Comparison of ENCODE assay signal across 12 cellular contexts in the genomic region with DNA sequence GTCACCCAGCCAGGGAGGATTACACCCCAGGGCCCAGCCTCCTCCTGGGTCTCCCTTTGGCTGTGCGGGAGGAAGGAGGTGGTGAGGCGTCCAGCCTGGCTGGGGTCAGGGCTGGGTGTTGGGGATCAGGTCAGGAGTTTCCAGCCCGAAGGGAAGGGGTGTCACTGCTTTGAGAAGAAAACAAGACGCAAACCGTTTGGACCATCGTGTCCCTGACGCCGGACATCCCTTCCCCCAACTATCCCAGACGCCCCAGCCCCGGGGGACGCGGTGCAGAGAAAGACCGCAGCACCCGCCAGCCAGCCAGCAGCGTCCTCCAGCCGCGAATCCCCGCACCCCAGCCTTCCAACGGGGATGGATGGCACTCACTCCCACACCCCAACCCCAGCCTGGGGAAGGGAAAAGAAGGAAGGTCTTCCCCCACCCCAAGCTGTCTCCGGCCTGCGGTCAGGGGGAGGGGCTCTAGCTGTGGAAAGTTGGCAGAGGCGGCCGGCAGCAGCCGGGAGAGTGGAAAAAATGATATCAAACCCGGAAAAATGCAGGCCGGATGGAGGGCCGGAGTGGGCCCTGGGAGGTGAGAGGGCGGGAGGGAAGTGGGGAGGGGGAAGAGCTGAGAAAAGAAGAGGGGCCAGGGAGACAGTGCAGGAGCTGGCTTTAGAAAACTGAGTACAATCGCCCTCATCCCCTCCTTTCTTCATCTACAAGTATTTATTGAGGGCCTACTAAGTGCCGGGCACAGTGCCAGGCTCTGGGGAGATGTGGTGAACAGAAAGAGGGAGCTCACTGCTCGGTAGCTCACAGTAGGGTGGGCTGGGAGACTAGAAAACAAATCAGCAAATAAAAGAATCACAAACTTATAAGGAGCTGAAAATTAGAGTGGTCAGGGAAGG. TPM values are rescaled to one million over a fixed set of nuclear protein-coding genes. Genes with fewer than 3 reads are reported as not detected.
DNase-seq lines count a peak whose midpoint lies in the region; ATAC-seq, FAIRE-seq and TF ChIP-seq lines count a peak whose summit lies in the region.
"Had no signal": no experiment of that assay in that cellular context is flagged by ENCODE, and none has a peak within 500 bp of the region (broad histone marks: within the 10 kb centered on the region; RNA-seq: fewer than 3 reads in every experiment).

No MANE protein-coding gene starts in this region.

- H3K36me3 ChIP-seq in K562 (ENCODE audit: control insufficient read depth, insufficient read depth, low read length), result no peaks in the 10 kb centered on the region
- H3K36me3 ChIP-seq in iPS-20b (ENCODE audit: insufficient read depth, low read depth, low read length), result no peaks in the 10 kb centered on the region

- H3K79me2 ChIP-seq in K562 (ENCODE audit: control insufficient read depth, insufficient read depth, low read length), result no peaks in the 10 kb centered on the region

- H3K9me3 Mint-ChIP-seq in stimulated activated naive B cell treated with anti-CD40 and anti-IgM and Interleukin-4, amounts not matched to agents 10 μg/mL and 1 μg/mL and 100 μg/mL, for 72 hours, result peaks cover 0 to 1% of the 10 kb centered on the region in 2 donors

- H3K4me1 ChIP-seq in K562 (replicated peaks in 1 of 2; ENCODE audit: control insufficient read depth in 2 of 2, insufficient read depth in 2 of 2, low read length in 2 of 2), result peaks cover 11 to 14% of the 10 kb centered on the region in 2 experiments; a peak in 3 of 5 replicates
- no peaks in the 10 kb centered on the region for H3K4me1 ChIP-seq in iPS-20b (ENCODE audit: insufficient read depth, low read length)

- peak; percentile 54 for ATAC-seq in K562
- peak in 1 of 2 donors; percentile 18 for ATAC-seq in stimulated activated naive B cell treated with anti-CD40 and anti-IgM and Interleukin-4, amounts not matched to agents 10 μg/mL and 1 μg/mL and 100 μg/mL, for 72 hours (replicated peaks)
- no peak for ATAC-seq in HG03108 (IDR thresholded peaks at IDR 0.05; ENCODE audit: unreplicated experiment)
- ATAC-seq in GM21825 (IDR thresholded peaks at IDR 0.05; ENCODE audit: unreplicated experiment), result no peak

- H3K9me3 ChIP-seq in K562 (replicated peaks; ENCODE audit: control insufficient read depth, insufficient read depth, low read depth, low read length) (no peaks in the 10 kb centered on the region; the same call in 1 of the 2 replicates), iPS-20b (ENCODE audit: insufficient read depth, low read depth, low read length) (no peaks in the 10 kb centered on the region)

- H3K4me2 ChIP-seq in K562 (ENCODE audit: insufficient read depth, low read length), result peak overlapping the region; percentile 27

- no TSS peak for BruUV-seq in K562 (replicated peaks; lab: Mats Ljungman, UMichigan)

- H3K27ac ChIP-seq in HL-60 (replicated peaks) (no peak overlapping the region), K562 (ENCODE audit: extremely low read depth, low read depth, low read length) (no peak overlapping the region), iPS-20b (ENCODE audit: low read length) (no peak overlapping the region)

- TF ChIP-seq CTCF in HL-60 (IDR thresholded peaks at IDR 0.05; ENCODE audit: insufficient read depth, low read length), result no peak
- TF ChIP-seq CTCF in K562 (IDR thresholded peaks at IDR 0.05 in 2 of 3, conservative IDR thresholded peaks at IDR 0.05 in 1 of 3; ENCODE audit: insufficient read depth in 2 of 3, low read depth in 1 of 3, low read length in 3 of 3), result no peak

- H3K27ac Mint-ChIP-seq in stimulated activated naive B cell treated with anti-CD40 and anti-IgM and Interleukin-4, amounts not matched to agents 10 μg/mL and 1 μg/mL and 100 μg/mL, for 72 hours, result peak overlapping the region; percentile 15

- intact Hi-C loops in K562 (cut with micrococcal nuclease), result no loop called here

- H3K27me3 ChIP-seq in HL-60 (ENCODE audit: insufficient read depth, poor library complexity, severe bottlenecking), result no peaks in the 10 kb centered on the region
- peaks cover 4 to 20% of the 10 kb centered on the region in 2 experiments; a peak in 4 of 5 replicates for H3K27me3 ChIP-seq in K562 (ENCODE audit: control insufficient read depth in 2 of 2, insufficient read depth in 2 of 2, low read length in 2 of 2)
- H3K27me3 ChIP-seq in iPS-20b (ENCODE audit: insufficient read depth, low read length), result peaks cover 26% of the 10 kb centered on the region

- no peaks in the 10 kb centered on the region for H3K9me1 ChIP-seq in K562 (ENCODE audit: control insufficient read depth, insufficient read depth, low read length)

- CTCF ChIA-PET in K562 (lab: Yijun Ruan, JAX; ENCODE audit: low intra/inter-chr PET ratio), result no interaction called here

- no peak for TF ChIP-seq POLR2A in K562 (conservative IDR thresholded peaks at IDR 0.05)

- H3K9ac ChIP-seq in K562 (ENCODE audit: insufficient read depth in 1 of 2, low read depth in 2 of 2, low read length in 2 of 2) (peak overlapping the region in 1 of 2 experiments; percentile 77; a peak in 2 of 4 replicates), iPS-20b (ENCODE audit: low read depth, low read length) (peak overlapping the region; percentile 49; the same call in 1 of the 2 replicates)

- no peak for TF ChIP-seq EP300 in K562 (IDR thresholded peaks at IDR 0.05; ENCODE audit: low read length)

- peak; percentile 33 to 38 for DNase-seq in HL-60 (ENCODE audit: low read depth in 1 of 2, low spot score in 1 of 2)
- DNase-seq in K562 (ENCODE audit: extremely low read depth in 1 of 4, low spot score in 3 of 4), result peak; percentile 29 to 43 (median 36)
- DNase-seq in stimulated activated naive B cell treated with anti-CD40 and anti-IgM and Interleukin-4, amounts not matched to agents 10 μg/mL and 1 μg/mL and 100 μg/mL, for 72 hours, result no peak
- no peak for DNase-seq in cerebellar nuclear complex (lab: John Stamatoyannopoulos, UW)
- no peak for DNase-seq in NCI-H510A (lab: John Stamatoyannopoulos, UW)
- DNase-seq: NCI-H2029 had no signal

- in situ Hi-C loops in K562 (cut with MboI), result no loop called here

- no peaks in the 10 kb centered on the region for H4K20me1 ChIP-seq in K562 (replicated peaks; ENCODE audit: control insufficient read depth, insufficient read depth, low read length)

- H3K36me3 Mint-ChIP-seq in stimulated activated naive B cell treated with anti-CD40 and anti-IgM and Interleukin-4, amounts not matched to agents 10 μg/mL and 1 μg/mL and 100 μg/mL, for 72 hours, result peaks cover 0 to 6% of the 10 kb centered on the region in 2 donors

- H2AFZ ChIP-seq in K562 (ENCODE audit: low read depth, low read length), result peak overlapping the region; percentile 45; the same call in 1 of the 2 replicates

- no peak overlapping the region for H3K4me3 ChIP-seq in HL-60 (replicated peaks; ENCODE audit: insufficient read depth, low read length)
- H3K4me3 ChIP-seq in K562, result no peak overlapping the region
- peak overlapping the region; percentile 64; the same call in 1 of the 2 replicates for H3K4me3 ChIP-seq in iPS-20b (ENCODE audit: low read length)

- no peak for TF ChIP-seq RAD21 in K562 (CRISPR knock-in tag; conservative IDR thresholded peaks at IDR 0.05 in 1 of 2, IDR thresholded peaks at IDR 0.05 in 1 of 2)

- peaks cover 2 to 11% of the 10 kb centered on the region in 2 donors for H3K4me1 Mint-ChIP-seq in stimulated activated naive B cell treated with anti-CD40 and anti-IgM and Interleukin-4, amounts not matched to agents 10 μg/mL and 1 μg/mL and 100 μg/mL, for 72 hours

- POLR2A ChIA-PET in K562 (lab: Yijun Ruan, JAX), result interaction anchor here (0.7 to 1.9 kb wide), 5 partner anchors 9 to 222 kb away, joined by 3 to 5 read pairs (median 4); a partner anchor contains a TSS

- H3K27me3 Mint-ChIP-seq in stimulated activated naive B cell treated with anti-CD40 and anti-IgM and Interleukin-4, amounts not matched to agents 10 μg/mL and 1 μg/mL and 100 μg/mL, for 72 hours, result peaks cover 45 to 61% of the 10 kb centered on the region in 2 donors

- H3K4me3 Mint-ChIP-seq in stimulated activated naive B cell treated with anti-CD40 and anti-IgM and Interleukin-4, amounts not matched to agents 10 μg/mL and 1 μg/mL and 100 μg/mL, for 72 hours, result peak overlapping the region in 1 of 2 donors; percentile 26

- 4% methylated on average over 23 of the region's 31 CpGs for WGBS in K562 (ENCODE audit: insufficient coverage, low coverage, missing lambda C conversion rate)

- no peak for FAIRE-seq in K562 (lab: Jason Lieb, UNC)
- FAIRE-seq: TTC549 had no signal

RNA-seq across cellular contexts. Expression of a gene that starts 10.6 kb away (rescaled TPM):
- total RNA-seq in K562 (2011; cell fraction: chromatin; rRNA removed; ENCODE audit: low replicate concordance), result not detected in 2 replicates
- total RNA-seq in K562 (2011; cell fraction: nucleolus; rRNA removed), result not detected in 2 replicates
- not detected in 2 replicates for total RNA-seq in K562 (2011; cell fraction: nucleoplasm; rRNA removed)
- not detected in 2 replicates for total RNA-seq in K562 (2014; rRNA removed)
- total RNA-seq in K562 (2014; rRNA removed; fragmentation: Illumina TruSeq; extraction: Trizol), result not detected in 2 replicates
- not detected in 2 replicates for total RNA-seq in K562 (2015; rRNA removed; fragmentation: Illumina TruSeq; extraction: Trizol)
- total RNA-seq in K562 (2021), result not detected in 2 replicates
- not detected in 2 replicates for polyA plus RNA-seq in K562 (2011; rRNA removed)
- not detected in 2 replicates for polyA plus RNA-seq in K562 (2011; cell fraction: cytosol; rRNA removed)
- not detected in 2 replicates for polyA plus RNA-seq in K562 (2011; cell fraction: nucleus; rRNA removed)
- polyA plus RNA-seq in K562 (2012), result not detected in 2 replicates
- not detected in 2 replicates for polyA plus RNA-seq in K562 (2014; fragmentation: Illumina TruSeq; extraction: Trizol)
- polyA plus RNA-seq in K562 (2014; fragmentation: Nextera tagmentation; extraction: Ambion mirVana), result not detected
- not detected in 2 replicates for polyA plus RNA-seq in K562 (2014; rRNA removed)
- polyA minus RNA-seq in K562 (2011; rRNA and poly(A)+ RNA removed), result not detected in 2 replicates
- not detected in 2 replicates for polyA minus RNA-seq in K562 (2011; cell fraction: cytosol; rRNA and poly(A)+ RNA removed)
- polyA minus RNA-seq in K562 (2011; cell fraction: nucleus; rRNA and poly(A)+ RNA removed), result not detected in 2 replicates
- total RNA-seq: cerebellum had no signal

RNA-seq across cellular contexts. Expression of a gene that starts 10.8 kb away (rescaled TPM):
- not detected in 2 replicates for total RNA-seq in K562 (2011; cell fraction: chromatin; rRNA removed; ENCODE audit: low replicate concordance)
- total RNA-seq in K562 (2011; cell fraction: nucleolus; rRNA removed), result not detected in 2 replicates
- total RNA-seq in K562 (2011; cell fraction: nucleoplasm; rRNA removed), result not detected in 2 replicates
- total RNA-seq in K562 (2014; rRNA removed), result not detected in 2 replicates
- not detected in 2 replicates for total RNA-seq in K562 (2014; rRNA removed; fragmentation: Illumina TruSeq; extraction: Trizol)
- total RNA-seq in K562 (2015; rRNA removed; fragmentation: Illumina TruSeq; extraction: Trizol), result not detected in 2 replicates
- total RNA-seq in K562 (2021), result not detected in 2 replicates
- polyA plus RNA-seq in K562 (2011; rRNA removed), result not detected in 2 replicates
- polyA plus RNA-seq in K562 (2011; cell fraction: cytosol; rRNA removed), result not detected in 2 replicates
- not detected in 2 replicates for polyA plus RNA-seq in K562 (2011; cell fraction: nucleus; rRNA removed)
- not detected in 2 replicates for polyA plus RNA-seq in K562 (2012)
- polyA plus RNA-seq in K562 (2014; fragmentation: Illumina TruSeq; extraction: Trizol), result not detected in 2 replicates
- not detected for polyA plus RNA-seq in K562 (2014; fragmentation: Nextera tagmentation; extraction: Ambion mirVana)
- not detected in 2 replicates for polyA plus RNA-seq in K562 (2014; rRNA removed)
- polyA minus RNA-seq in K562 (2011; rRNA and poly(A)+ RNA removed), result not detected in 2 replicates
- not detected in 2 replicates for polyA minus RNA-seq in K562 (2011; cell fraction: cytosol; rRNA and poly(A)+ RNA removed)
- polyA minus RNA-seq in K562 (2011; cell fraction: nucleus; rRNA and poly(A)+ RNA removed), result not detected in 2 replicates
- total RNA-seq: cerebellum had no signal

RNA-seq across cellular contexts. Expression of a gene that starts 28.5 kb away (rescaled TPM):
- 232 and 437 TPM in 2 replicates for total RNA-seq in K562 (2011; cell fraction: chromatin; rRNA removed; ENCODE audit: low replicate concordance)
- 349 and 425 TPM in 2 replicates for total RNA-seq in K562 (2011; cell fraction: nucleolus; rRNA removed)
- 318 and 321 TPM in 2 replicates for total RNA-seq in K562 (2011; cell fraction: nucleoplasm; rRNA removed)
- total RNA-seq in K562 (2014; rRNA removed) (42.0 and 64.1 TPM in 2 replicates), K562 (2014; rRNA removed; fragmentation: Illumina TruSeq; extraction: Trizol) (61.7 and 62.1 TPM in 2 replicates), K562 (2015; rRNA removed; fragmentation: Illumina TruSeq; extraction: Trizol) (74.5 and 74.8 TPM in 2 replicates), K562 (2021) (136 and 146 TPM in 2 replicates)
- polyA plus RNA-seq in K562 (2011; rRNA removed) (112 and 125 TPM in 2 replicates), K562 (2014; fragmentation: Illumina TruSeq; extraction: Trizol) (98.4 and 102 TPM in 2 replicates), K562 (2014; fragmentation: Nextera tagmentation; extraction: Ambion mirVana) (10 to 100 TPM in 1 of 2 experiments, 1 to 10 TPM in 1; 7.7 to 17.9 TPM), K562 (2014; rRNA removed) (99.6 and 111 TPM in 2 replicates)
- 90.7 and 156 TPM in 2 replicates for polyA plus RNA-seq in K562 (2011; cell fraction: cytosol; rRNA removed)
- polyA plus RNA-seq in K562 (2011; cell fraction: nucleus; rRNA removed), result 116 and 132 TPM in 2 replicates
- 109 and 181 TPM in 2 replicates for polyA plus RNA-seq in K562 (2012)
- polyA minus RNA-seq in K562 (2011; rRNA and poly(A)+ RNA removed), result 83.1 and 88.4 TPM in 2 replicates
- 81.1 and 84.3 TPM in 2 replicates for polyA minus RNA-seq in K562 (2011; cell fraction: cytosol; rRNA and poly(A)+ RNA removed)
- 65.8 and 88.5 TPM in 2 replicates for polyA minus RNA-seq in K562 (2011; cell fraction: nucleus; rRNA and poly(A)+ RNA removed)

RNA-seq across cellular contexts. Expression of a gene that starts 45.3 kb away (rescaled TPM):
- total RNA-seq in K562 (2011; cell fraction: chromatin; rRNA removed; ENCODE audit: low replicate concordance), result not detected in 2 replicates
- total RNA-seq in K562 (2011; cell fraction: nucleolus; rRNA removed), result not detected in 2 replicates
- not detected in 2 replicates for total RNA-seq in K562 (2011; cell fraction: nucleoplasm; rRNA removed)
- total RNA-seq in K562 (2014; rRNA removed) (not detected in 2 replicates), K562 (2014; rRNA removed; fragmentation: Illumina TruSeq; extraction: Trizol) (not detected in 2 replicates), K562 (2015; rRNA removed; fragmentation: Illumina TruSeq; extraction: Trizol) (not detected in 2 replicates), K562 (2021) (not detected in 2 replicates)
- polyA plus RNA-seq in K562 (2011; rRNA removed) (not detected in 2 replicates), K562 (2014; fragmentation: Illumina TruSeq; extraction: Trizol) (not detected in 2 replicates), K562 (2014; fragmentation: Nextera tagmentation; extraction: Ambion mirVana) (not detected), K562 (2014; rRNA removed) (not detected in 2 replicates)
- polyA plus RNA-seq in K562 (2011; cell fraction: cytosol; rRNA removed), result not detected in 2 replicates
- not detected in 2 replicates for polyA plus RNA-seq in K562 (2011; cell fraction: nucleus; rRNA removed)
- not detected in 2 replicates for polyA plus RNA-seq in K562 (2012)
- not detected in 2 replicates for polyA minus RNA-seq in K562 (2011; rRNA and poly(A)+ RNA removed)
- polyA minus RNA-seq in K562 (2011; cell fraction: cytosol; rRNA and poly(A)+ RNA removed), result not detected in 2 replicates
- polyA minus RNA-seq in K562 (2011; cell fraction: nucleus; rRNA and poly(A)+ RNA removed), result not detected in 2 replicates
- total RNA-seq: cerebellum had no signal
- polyA plus RNA-seq: thymus had no signal

Comparison
In these comparisons a context has a peak if more than half of its experiments do, and no peak if none do; other contexts are left out.
1. DNase-seq: peak in HL-60 (2 of 2) and K562 (4 of 4); none in stimulated activated naive B cell treated with anti-CD40 and anti-IgM and Interleukin-4, amounts not matched to agents 10 μg/mL and 1 μg/mL and 100 μg/mL, for 72 hours (single experiment), cerebellar nuclear complex (0 of 2) and NCI-H510A (single experiment).